8 cellular contexts compared by ENCODE assay signal in the genomic region with DNA sequence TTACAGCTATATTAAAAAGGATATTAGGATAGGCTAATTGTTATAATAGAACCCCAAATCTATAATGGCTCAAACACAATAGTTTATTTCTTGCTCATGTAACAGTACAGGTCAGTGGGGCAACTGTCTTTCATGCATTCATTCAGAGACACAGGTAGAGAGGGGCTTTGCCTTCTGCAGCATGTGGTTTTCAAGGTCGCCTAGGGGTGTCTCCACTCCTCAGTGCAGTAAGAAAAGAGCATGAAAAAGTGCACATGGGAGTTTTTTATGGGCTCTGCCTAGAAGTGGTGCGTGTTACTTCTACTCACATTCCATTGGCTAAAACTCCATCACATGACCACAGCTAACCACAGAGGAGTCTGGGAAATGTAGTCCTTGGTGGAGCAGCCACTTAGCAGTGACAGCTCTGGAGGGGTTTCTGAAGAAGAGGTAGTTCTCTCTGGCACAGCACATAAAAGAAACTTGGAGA.
DNase-seq lines count a peak whose midpoint lies in the region; ATAC-seq lines count a peak whose summit lies in the region.

No MANE protein-coding gene starts in this region.

- peak; percentile 30 for DNase-seq in NCI-H510A treated with DMSO at 0.1 percent for 48 hours (lab: John Stamatoyannopoulos, UW)
- no peak for DNase-seq in NCI-H510A (lab: John Stamatoyannopoulos, UW)
- DNase-seq in NAMALWA (ENCODE audit: low spot score): peak; percentile 99
- peak; percentile 50 for DNase-seq in T-helper 22 cell (ENCODE audit: low read depth)
- peak; percentile 74 for DNase-seq in brain pericyte (ENCODE audit: low read depth, low spot score)
- DNase-seq in islet precursor cell: peak; percentile 80
- peak; percentile 65 for DNase-seq in stimulated activated CD4-positive, alpha-beta T cell treated with anti-CD3 and anti-CD28 coated beads, Interleukin-1b, Interleukin-23, amount 100 ng/mL, for 48 hours

- ATAC-seq in HG02610 (IDR thresholded peaks at IDR 0.05; ENCODE audit: unreplicated experiment): peak; percentile 75
